ENCODE assay signal across 12 cellular contexts in the genomic region with DNA sequence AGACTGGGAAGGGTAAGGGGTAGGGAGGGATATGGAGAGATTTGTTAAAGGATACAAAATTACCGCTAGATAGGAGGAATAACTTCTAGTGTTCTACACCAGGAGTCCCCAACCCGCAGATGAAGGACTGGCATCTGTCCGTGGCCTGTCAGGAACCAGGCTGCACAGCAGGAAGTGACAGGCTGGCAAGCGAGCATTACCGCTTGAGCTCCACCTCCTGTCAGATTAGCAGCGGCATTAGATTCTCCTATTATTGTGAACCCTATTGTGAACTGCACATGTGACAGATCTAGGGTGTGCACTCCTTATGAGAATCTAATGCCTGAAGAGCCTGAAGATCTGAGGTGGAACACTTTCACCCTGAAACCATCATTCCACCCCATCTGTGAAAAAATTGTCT. TPM values are rescaled to one million over a fixed set of nuclear protein-coding genes. Genes with fewer than 3 reads are reported as not detected.
A peak's percentile ranks its signal among the peaks of the same experiment; 100 is the strongest.
DNase-seq lines count a peak whose midpoint lies in the region; ATAC-seq, FAIRE-seq and TF ChIP-seq lines count a peak whose summit lies in the region.
"Had no signal": no experiment of that assay in that cellular context is flagged by ENCODE, and none has a peak within 500 bp of the region (broad histone marks: within the 10 kb centered on the region; RNA-seq: fewer than 3 reads in every experiment).

No MANE protein-coding gene starts in this region.

- no peak overlapping the region for H3K9ac ChIP-seq in K562 (ENCODE audit: insufficient read depth in 1 of 2, low read depth in 2 of 2, low read length in 2 of 2)

- TF ChIP-seq POLR2A in K562 (conservative IDR thresholded peaks at IDR 0.05) (no peak), transverse colon (IDR thresholded peaks at IDR 0.05) (no peak), esophagus muscularis mucosa (IDR thresholded peaks at IDR 0.05; ENCODE audit: low read depth) (no peak)

- H3K27me3 ChIP-seq in K562 (ENCODE audit: control insufficient read depth in 2 of 2, insufficient read depth in 2 of 2, low read length in 2 of 2) (peaks cover 0 to 4% of the 10 kb centered on the region in 2 experiments; a peak in 2 of 5 replicates), transverse colon (no peaks in the 10 kb centered on the region), esophagus muscularis mucosa (no peaks in the 10 kb centered on the region)

- peak; percentile 24 for DNase-seq in stimulated activated CD4-positive, alpha-beta T cell treated with anti-CD3 and anti-CD28 coated beads, Interleukin-15, amount 100 ng/mL, for 24 hours
- no peak for DNase-seq in stimulated activated CD4-positive, alpha-beta T cell treated with anti-CD3 and anti-CD28 coated beads, Interleukin-4, amount 100 ng/mL, for 4 hours
- DNase-seq in RPMI7951 (ENCODE audit: low read depth) (peak; percentile 22), K562 (ENCODE audit: extremely low read depth in 1 of 4, low spot score in 3 of 4) (peak in 1 of 4 experiments; percentile 6), transverse colon (peak; percentile 12), esophagus muscularis mucosa (ENCODE audit: extremely low spot score) (no peak)
- DNase-seq: NCI-H187, posterior cingulate gyrus had no signal

- no peak for TF ChIP-seq CTCF in K562 (IDR thresholded peaks at IDR 0.05 in 2 of 3, conservative IDR thresholded peaks at IDR 0.05 in 1 of 3; ENCODE audit: insufficient read depth in 2 of 3, low read depth in 1 of 3, low read length in 3 of 3)
- TF ChIP-seq CTCF in transverse colon (IDR thresholded peaks at IDR 0.05): no peak
- no peak for TF ChIP-seq CTCF in esophagus muscularis mucosa (IDR thresholded peaks at IDR 0.05)

- H3K9me1 ChIP-seq in K562 (ENCODE audit: control insufficient read depth, insufficient read depth, low read length): no peaks in the 10 kb centered on the region

- no peaks in the 10 kb centered on the region for H3K4me1 ChIP-seq in K562 (replicated peaks in 1 of 2; ENCODE audit: control insufficient read depth in 2 of 2, insufficient read depth in 2 of 2, low read length in 2 of 2)
- H3K4me1 ChIP-seq in transverse colon: no peaks in the 10 kb centered on the region
- H3K4me1 ChIP-seq in esophagus muscularis mucosa: no peaks in the 10 kb centered on the region

- under 1% methylated on average over 6 of the region's 6 CpGs for WGBS in K562 (ENCODE audit: insufficient coverage, low coverage, missing lambda C conversion rate)
- WGBS in transverse colon (ENCODE audit: low coverage in 1 of 2), 2 donors: 36 to 54% methylated on average over 6 of the region's 6 CpGs
- 57% methylated on average over 6 of the region's 6 CpGs for WGBS in esophagus muscularis mucosa

- H3K9me3 ChIP-seq in K562 (replicated peaks; ENCODE audit: control insufficient read depth, insufficient read depth, low read depth, low read length) (no peaks in the 10 kb centered on the region), transverse colon (no peaks in the 10 kb centered on the region), esophagus muscularis mucosa (no peaks in the 10 kb centered on the region)

- H3K36me3 ChIP-seq in K562 (ENCODE audit: control insufficient read depth, insufficient read depth, low read length) (no peaks in the 10 kb centered on the region), transverse colon (no peaks in the 10 kb centered on the region), esophagus muscularis mucosa (no peaks in the 10 kb centered on the region)

- FAIRE-seq in K562 (lab: Jason Lieb, UNC): no peak
- FAIRE-seq: GM18507 had no signal

- POLR2A ChIA-PET in K562 (lab: Yijun Ruan, JAX): no interaction called here

- H3K79me2 ChIP-seq in K562 (ENCODE audit: control insufficient read depth, insufficient read depth, low read length): no peaks in the 10 kb centered on the region

- H4K20me1 ChIP-seq in K562 (replicated peaks; ENCODE audit: control insufficient read depth, insufficient read depth, low read length): no peaks in the 10 kb centered on the region

- BruUV-seq in K562 (replicated peaks; lab: Mats Ljungman, UMichigan): no TSS peak

- CTCF ChIA-PET in K562 (lab: Yijun Ruan, JAX; ENCODE audit: low intra/inter-chr PET ratio): no interaction called here

- in situ Hi-C loops in K562 (cut with MboI) (loop anchor here (10.0 kb wide), 1 partner anchor 677 kb away; no protein-coding TSS in a partner anchor), transverse colon (cut with MboI; ENCODE audit: low pct_ligation_motif_present in 1 of 4, low pct_unique_long_range_greater_than_20kb in 1 of 4, low sequenced_read_pairs in 3 of 4) (no loop called here)

- H2AFZ ChIP-seq in K562 (ENCODE audit: low read depth, low read length): peak overlapping the region; percentile 62

- intact Hi-C loops in K562 (cut with micrococcal nuclease) (no loop called here), transverse colon (cut with DNase I; ENCODE audit: low total_unique reads) (no loop called here), esophagus muscularis mucosa (cut with DNase I) (no loop called here)

- peak overlapping the region; percentile 25; the same call in 1 of the 2 replicates for H3K4me2 ChIP-seq in K562 (ENCODE audit: insufficient read depth, low read length)

- peak; percentile 63 for ATAC-seq in K562
- ATAC-seq in HG03025 (IDR thresholded peaks at IDR 0.05; ENCODE audit: low FRiP score, unreplicated experiment): no peak
- no peak for ATAC-seq in GM19035 (IDR thresholded peaks at IDR 0.05; ENCODE audit: unreplicated experiment)

- H3K4me3 ChIP-seq in K562 (no peak overlapping the region), transverse colon (no peak overlapping the region), esophagus muscularis mucosa (no peak overlapping the region)

- TF ChIP-seq EP300 in K562 (IDR thresholded peaks at IDR 0.05; ENCODE audit: low read length) (no peak), transverse colon (IDR thresholded peaks at IDR 0.05; ENCODE audit: low read depth) (no peak), esophagus muscularis mucosa (IDR thresholded peaks at IDR 0.05) (no peak)

- no peak for TF ChIP-seq RAD21 in K562 (CRISPR knock-in tag; conservative IDR thresholded peaks at IDR 0.05 in 1 of 2, IDR thresholded peaks at IDR 0.05 in 1 of 2)

- no peak overlapping the region for H3K27ac ChIP-seq in K562 (ENCODE audit: extremely low read depth, low read depth, low read length)
- H3K27ac ChIP-seq in transverse colon: no peak overlapping the region
- no peak overlapping the region for H3K27ac ChIP-seq in esophagus muscularis mucosa (replicated peaks in 1 of 4)
- H3K27ac ChIP-seq: C4-2B had no signal

TF ChIP-seq in K562, 482 proteins besides CTCF, POLR2A, EP300 and RAD21:
- TF ChIP-seq ELF1 (tag; IDR thresholded peaks at IDR 0.05) (0 out of 2 replicates have a peak, but pooled peaks have one; percentile 20), ZNF764 (CRISPR knock-in tag; IDR thresholded peaks at IDR 0.05; ENCODE audit: low read depth) (no peak)

RNA-seq across cellular contexts. Expression of a gene that starts 27.9 kb away (rescaled TPM):
- total RNA-seq in RPMI7951 (2014; rRNA removed; shearing (Covaris generic)): 13.9 and 15.4 TPM in 2 replicates
- total RNA-seq in K562 (2011; cell fraction: chromatin; rRNA removed; ENCODE audit: low replicate concordance): 15.5 and 27.7 TPM in 2 replicates
- total RNA-seq in K562 (2011; cell fraction: nucleolus; rRNA removed): 9.9 and 11.3 TPM in 2 replicates
- 10.2 and 12.1 TPM in 2 replicates for total RNA-seq in K562 (2011; cell fraction: nucleoplasm; rRNA removed)
- 11.8 and 13.7 TPM in 2 replicates for total RNA-seq in K562 (2014; rRNA removed)
- total RNA-seq in K562 (2014; rRNA removed; fragmentation: Illumina TruSeq; extraction: Trizol): 15.5 and 22.8 TPM in 2 replicates
- total RNA-seq in K562 (2015; rRNA removed; fragmentation: Illumina TruSeq; extraction: Trizol): 14.6 and 16.4 TPM in 2 replicates
- total RNA-seq in K562 (2021): 20.2 and 22.1 TPM in 2 replicates
- polyA plus RNA-seq in K562 (2011; rRNA removed): 19.1 and 25.8 TPM in 2 replicates
- 12.6 and 15.9 TPM in 2 replicates for polyA plus RNA-seq in K562 (2011; cell fraction: cytosol; rRNA removed)
- 15.0 and 15.8 TPM in 2 replicates for polyA plus RNA-seq in K562 (2011; cell fraction: nucleus; rRNA removed)
- polyA plus RNA-seq in K562 (2012): 12.5 and 15.2 TPM in 2 replicates
- 13.4 and 13.7 TPM in 2 replicates for polyA plus RNA-seq in K562 (2014; fragmentation: Illumina TruSeq; extraction: Trizol)
- 10 to 100 TPM; 17.2 to 19.0 TPM for polyA plus RNA-seq in K562 (2014; fragmentation: Nextera tagmentation; extraction: Ambion mirVana)
- polyA plus RNA-seq in K562 (2014; rRNA removed): 15.2 and 19.8 TPM in 2 replicates
- polyA minus RNA-seq in K562 (2011; rRNA and poly(A)+ RNA removed): 18.4 and 19.4 TPM in 2 replicates
- polyA minus RNA-seq in K562 (2011; cell fraction: cytosol; rRNA and poly(A)+ RNA removed): 6.3 and 18.9 TPM in 2 replicates
- 9.3 and 14.7 TPM in 2 replicates for polyA minus RNA-seq in K562 (2011; cell fraction: nucleus; rRNA and poly(A)+ RNA removed)
- total RNA-seq in transverse colon: 10 to 100 TPM; 12.6 to 17.6 (median 14.0) TPM
- total RNA-seq in esophagus muscularis mucosa: 10 to 100 TPM; 14.3 to 17.9 (median 15.2) TPM

RNA-seq across cellular contexts. Expression of a gene that starts 53.7 kb away (rescaled TPM):
- not detected in 2 replicates for total RNA-seq in RPMI7951 (2014; rRNA removed; shearing (Covaris generic))
- total RNA-seq in K562 (2011; cell fraction: chromatin; rRNA removed; ENCODE audit: low replicate concordance): 1.2 and 1.4 TPM in 2 replicates
- total RNA-seq in K562 (2011; cell fraction: nucleolus; rRNA removed): 0.33 and 0.79 TPM in 2 replicates
- 0.69 and 0.95 TPM in 2 replicates for total RNA-seq in K562 (2011; cell fraction: nucleoplasm; rRNA removed)
- total RNA-seq in K562 (2014; rRNA removed) (0.24 and 0.27 TPM in 2 replicates), K562 (2014; rRNA removed; fragmentation: Illumina TruSeq; extraction: Trizol) (0.07 and 0.19 TPM in 2 replicates), K562 (2015; rRNA removed; fragmentation: Illumina TruSeq; extraction: Trizol) (0.11 TPM in 1 of 2 replicates, not detected in the other), K562 (2021) (0.13 and 0.20 TPM in 2 replicates), transverse colon (1 to 10 TPM in 3 of 4 donors, not detected in 1; 1.1 to 3.4 (median 1.7) TPM), esophagus muscularis mucosa (under 1 TPM; 0.42 to 0.71 (median 0.62) TPM)
- polyA plus RNA-seq in K562 (2011; rRNA removed) (0.16 and 0.17 TPM in 2 replicates), K562 (2014; fragmentation: Illumina TruSeq; extraction: Trizol) (0.18 TPM in 2 replicates), K562 (2014; fragmentation: Nextera tagmentation; extraction: Ambion mirVana) (under 1 TPM; 0.01 TPM), K562 (2014; rRNA removed) (0.04 and 0.09 TPM in 2 replicates)
- polyA plus RNA-seq in K562 (2011; cell fraction: cytosol; rRNA removed): 0.09 and 0.13 TPM in 2 replicates
- polyA plus RNA-seq in K562 (2011; cell fraction: nucleus; rRNA removed): 0.21 and 0.43 TPM in 2 replicates
- 0.04 and 0.05 TPM in 2 replicates for polyA plus RNA-seq in K562 (2012)
- 0.15 and 0.28 TPM in 2 replicates for polyA minus RNA-seq in K562 (2011; rRNA and poly(A)+ RNA removed)
- not detected in 2 replicates for polyA minus RNA-seq in K562 (2011; cell fraction: cytosol; rRNA and poly(A)+ RNA removed)
- 0.89 and 1.1 TPM in 2 replicates for polyA minus RNA-seq in K562 (2011; cell fraction: nucleus; rRNA and poly(A)+ RNA removed)

Comparison
In these comparisons a context has a peak if more than half of its experiments do, and no peak if none do; other contexts are left out.
1. DNase-seq: peak in stimulated activated CD4-positive, alpha-beta T cell treated with anti-CD3 and anti-CD28 coated beads, Interleukin-15, amount 100 ng/mL, for 24 hours (single experiment), RPMI7951 (single experiment) and transverse colon (single experiment); none in stimulated activated CD4-positive, alpha-beta T cell treated with anti-CD3 and anti-CD28 coated beads, Interleukin-4, amount 100 ng/mL, for 4 hours (0 of 2) and esophagus muscularis mucosa (single experiment).